ENCODE assay signal across 20 cellular contexts in the genomic region with DNA sequence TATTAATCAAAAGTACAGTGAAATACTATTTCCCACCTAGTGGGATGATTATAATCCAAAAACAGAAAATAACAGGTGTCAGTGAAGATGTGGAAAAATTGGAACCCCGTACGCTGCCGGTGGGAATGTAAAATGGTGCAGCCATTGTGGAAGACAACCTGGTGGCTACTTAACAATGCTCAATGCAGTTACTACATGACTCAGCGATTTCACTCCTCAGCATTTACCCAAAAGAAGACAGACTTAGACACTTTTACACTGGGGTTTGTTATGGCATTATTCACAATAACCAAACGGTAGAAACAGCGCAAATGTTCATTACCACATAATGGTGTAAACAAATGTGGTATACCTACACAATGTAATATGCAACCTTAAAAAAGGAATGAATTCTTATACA.
"Had no signal": no experiment of that assay in that cellular context is flagged by ENCODE, and none has a peak within 500 bp of the region (broad histone marks: within the 10 kb centered on the region; RNA-seq: fewer than 3 reads in every experiment).

No MANE protein-coding gene starts in this region.

- H3K4me1 Mint-ChIP-seq: nephron progenitor cell had no signal

- H3K27me3 ChIP-seq: body of pancreas, dorsolateral prefrontal cortex, sigmoid colon, testis had no signal

- ATAC-seq: activated naive CD4-positive, alpha-beta T cell treated with anti-CD3 and anti-CD28 coated beads, Interleukin-2, amount 50 U/mL, for 72 hours; body of pancreas; left lobe of liver; stimulated activated memory B cell treated with anti-CD40 and anti-IgM and Interleukin-4, amounts not matched to agents 10 μg/mL and 1 μg/mL and 100 μg/mL, for 72 hours had no signal

- H3K27ac Mint-ChIP-seq: activated naive CD4-positive, alpha-beta T cell treated with anti-CD3 and anti-CD28 coated beads, Interleukin-2, amount 50 U/mL, for 72 hours; nephron progenitor cell; stimulated activated memory B cell treated with anti-CD40 and anti-IgM and Interleukin-4, amounts not matched to agents 10 μg/mL and 1 μg/mL and 100 μg/mL, for 72 hours; type B pancreatic cell had no signal

- H3K27me3 Mint-ChIP-seq: stimulated activated memory B cell treated with anti-CD40 and anti-IgM and Interleukin-4, amounts not matched to agents 10 μg/mL and 1 μg/mL and 100 μg/mL, for 72 hours; type B pancreatic cell had no signal

- H3K4me3 Mint-ChIP-seq: nephron progenitor cell; stimulated activated memory B cell treated with anti-CD40 and anti-IgM and Interleukin-4, amounts not matched to agents 10 μg/mL and 1 μg/mL and 100 μg/mL, for 72 hours; type B pancreatic cell had no signal

- DNase-seq: activated CD4-positive, CD25-positive, alpha-beta regulatory T cell treated with anti-CD3 and anti-CD28 coated beads, Interleukin-2, amount 50 U/mL, for 72 hours; activated effector memory CD4-positive, alpha-beta T cell treated with Interleukin-2 at 50 U/mL for 16 hours; activated T-cell treated with anti-CD3 and anti-CD28 coated beads, Interleukin-2, amount 50 U/mL, for 1 hour; amygdala; body of pancreas; dorsolateral prefrontal cortex; hypothalamus; islet precursor cell; nephron progenitor cell; nucleus accumbens; sigmoid colon; stimulated activated CD4-positive, alpha-beta T cell treated with anti-CD3 and anti-CD28 coated beads, Interleukin-4, amount 100 ng/mL, for 24 hours; T-helper 1 cell; T-helper 9 cell; testis had no signal

- H3K27ac ChIP-seq: body of pancreas, dorsolateral prefrontal cortex, epithelial cell of prostate, sigmoid colon, testis had no signal

- H3K4me3 ChIP-seq: body of pancreas, dorsolateral prefrontal cortex, sigmoid colon, testis had no signal

- H3K9me3 Mint-ChIP-seq: activated naive CD4-positive, alpha-beta T cell treated with anti-CD3 and anti-CD28 coated beads, Interleukin-2, amount 50 U/mL, for 72 hours; stimulated activated memory B cell treated with anti-CD40 and anti-IgM and Interleukin-4, amounts not matched to agents 10 μg/mL and 1 μg/mL and 100 μg/mL, for 72 hours; type B pancreatic cell had no signal

- H3K9me3 ChIP-seq: body of pancreas, sigmoid colon, testis had no signal

- H3K4me1 ChIP-seq: body of pancreas, sigmoid colon, testis had no signal
